ENCODE assay signal across 34 cellular contexts in genomic region chr14:29191092-29191491, GRCh38.
"Had no signal": no experiment of that assay in that cellular context is flagged by ENCODE, and none has a peak within 500 bp of the region (broad histone marks: within the 10 kb centered on the region; RNA-seq: fewer than 3 reads in every experiment).

No MANE protein-coding gene starts in this region.

- H3K9me3 ChIP-seq: MG63 had no signal

- H3K27me3 ChIP-seq: MG63 had no signal

- H3K27ac ChIP-seq: KMS-11 had no signal

- H3K9ac ChIP-seq: KMS-11 had no signal

- H3K4me3 ChIP-seq: MG63 had no signal

- H3K4me2 ChIP-seq: KMS-11 had no signal

- H3K36me3 ChIP-seq: MG63 had no signal

- DNase-seq: Karpas-422, Kasumi-1, KG1, MG63, MV-4-11, NCI-H1048, NCI-H1092, NCI-H1092 treated with DMSO at 0.1 percent for 48 hours, NCI-H1105, NCI-H1105 treated with DMSO at 0.1 percent for 48 hours, NCI-H1417, NCI-H1417 treated with DMSO at 0.1 percent for 48 hours, NCI-H1436, NCI-H1436 treated with DMSO at 0.1 percent for 48 hours, NCI-H146, NCI-H1694, NCI-H1694 treated with DMSO at 0.1 percent for 48 hours, NCI-H187, NCI-H187 treated with DMSO at 0.1 percent for 48 hours, NCI-H1930, NCI-H2029, NCI-H2029 treated with DMSO at 0.1 percent for 48 hours, NCI-H2081, NCI-H2081 treated with DMSO at 0.1 percent for 48 hours, NCI-H2107, NCI-H2227 treated with DMSO at 0.1 percent for 48 hours, NCI-H226, NCI-H345, NCI-H446, NCI-H446 treated with DMSO at 0.1 percent for 48 hours, NCI-H510A, NCI-H510A treated with DMSO at 0.1 percent for 48 hours, NCI-H524 had no signal
